1 cellular context compared by ENCODE assay signal in the genomic region with DNA sequence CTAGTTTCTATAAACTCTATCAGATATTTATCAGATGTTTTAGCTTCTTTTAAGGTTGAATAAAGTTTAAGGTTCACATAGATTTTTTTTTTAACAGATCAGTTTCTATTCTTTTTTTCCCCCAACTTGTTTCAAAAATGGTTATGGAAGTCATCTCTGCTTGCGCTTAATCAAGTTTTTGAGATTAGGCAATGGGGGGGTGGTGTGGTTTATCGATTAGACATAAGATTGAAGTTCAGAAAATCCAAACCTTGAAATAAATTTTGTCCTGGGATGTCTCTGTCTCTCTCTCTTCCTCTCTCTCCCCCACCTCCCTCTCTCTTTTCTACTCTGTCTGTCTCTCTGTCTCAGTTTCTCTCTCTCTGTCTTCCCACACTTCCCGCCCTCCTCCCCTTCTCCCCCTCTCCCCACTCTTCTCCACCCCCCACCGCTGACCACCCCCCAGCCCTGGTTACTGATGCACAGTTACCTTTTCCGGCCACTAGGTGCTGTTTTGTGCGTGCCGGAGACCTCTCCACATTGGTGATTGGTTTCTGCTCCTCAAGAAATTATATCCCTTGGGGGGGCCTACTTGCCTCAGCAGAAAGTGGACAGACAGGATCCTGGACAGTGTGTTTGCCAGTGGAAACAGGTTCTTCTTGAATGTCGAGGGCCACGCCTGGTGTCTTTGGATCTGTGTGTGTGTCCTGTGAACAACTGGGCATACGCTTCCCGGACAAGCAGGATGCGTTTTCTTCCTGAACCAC.
TF ChIP-seq lines count a peak whose summit lies in the region.

No MANE protein-coding gene starts in this region.

TF ChIP-seq in HepG2, 621 proteins besides CTCF, POLR2A, EP300 and RAD21:
- no peak for TF ChIP-seq ZNF256 (CRISPR knock-in tag; conservative IDR thresholded peaks at IDR 0.05)
- TF ChIP-seq PRPF4 (IDR thresholded peaks at IDR 0.05; ENCODE audit: low read depth, low read length, poor library complexity, severe bottlenecking), result no peak
- peak; percentile 78 for TF ChIP-seq PATZ1 (CRISPR knock-in tag; IDR thresholded peaks at IDR 0.05)
- TF ChIP-seq FLYWCH1 (CRISPR knock-in tag; IDR thresholded peaks at IDR 0.05), result no peak
TF ChIP-seq in HepG2: peak in this region for 1.
